Comparison of ENCODE assay signal across 1 cellular context in the genomic region with DNA sequence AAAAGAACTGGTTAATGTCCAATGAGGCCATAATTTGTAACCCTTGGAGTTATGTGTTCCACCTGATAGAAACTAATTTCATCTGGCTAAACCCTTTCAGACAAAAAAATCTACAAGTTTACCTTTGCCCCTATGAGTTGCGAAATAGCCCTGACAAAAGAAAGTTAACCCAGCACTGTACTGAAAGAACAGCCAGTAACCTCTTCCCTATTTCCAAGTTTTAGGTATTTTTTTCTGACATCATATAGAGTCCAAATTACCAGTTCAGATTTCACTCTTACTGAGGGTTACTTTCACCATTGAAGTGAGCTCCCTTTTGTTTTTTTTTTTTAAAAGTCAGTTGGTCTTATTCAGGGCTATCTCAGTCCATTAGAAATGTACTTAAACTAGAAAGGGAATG.
TF ChIP-seq lines count a peak whose summit lies in the region.

No MANE protein-coding gene starts in this region.

TF ChIP-seq in WTC11, 78 proteins besides CTCF, POLR2A, EP300 and RAD21 (continued from another document):
- TF ChIP-seq, protein P1, sequence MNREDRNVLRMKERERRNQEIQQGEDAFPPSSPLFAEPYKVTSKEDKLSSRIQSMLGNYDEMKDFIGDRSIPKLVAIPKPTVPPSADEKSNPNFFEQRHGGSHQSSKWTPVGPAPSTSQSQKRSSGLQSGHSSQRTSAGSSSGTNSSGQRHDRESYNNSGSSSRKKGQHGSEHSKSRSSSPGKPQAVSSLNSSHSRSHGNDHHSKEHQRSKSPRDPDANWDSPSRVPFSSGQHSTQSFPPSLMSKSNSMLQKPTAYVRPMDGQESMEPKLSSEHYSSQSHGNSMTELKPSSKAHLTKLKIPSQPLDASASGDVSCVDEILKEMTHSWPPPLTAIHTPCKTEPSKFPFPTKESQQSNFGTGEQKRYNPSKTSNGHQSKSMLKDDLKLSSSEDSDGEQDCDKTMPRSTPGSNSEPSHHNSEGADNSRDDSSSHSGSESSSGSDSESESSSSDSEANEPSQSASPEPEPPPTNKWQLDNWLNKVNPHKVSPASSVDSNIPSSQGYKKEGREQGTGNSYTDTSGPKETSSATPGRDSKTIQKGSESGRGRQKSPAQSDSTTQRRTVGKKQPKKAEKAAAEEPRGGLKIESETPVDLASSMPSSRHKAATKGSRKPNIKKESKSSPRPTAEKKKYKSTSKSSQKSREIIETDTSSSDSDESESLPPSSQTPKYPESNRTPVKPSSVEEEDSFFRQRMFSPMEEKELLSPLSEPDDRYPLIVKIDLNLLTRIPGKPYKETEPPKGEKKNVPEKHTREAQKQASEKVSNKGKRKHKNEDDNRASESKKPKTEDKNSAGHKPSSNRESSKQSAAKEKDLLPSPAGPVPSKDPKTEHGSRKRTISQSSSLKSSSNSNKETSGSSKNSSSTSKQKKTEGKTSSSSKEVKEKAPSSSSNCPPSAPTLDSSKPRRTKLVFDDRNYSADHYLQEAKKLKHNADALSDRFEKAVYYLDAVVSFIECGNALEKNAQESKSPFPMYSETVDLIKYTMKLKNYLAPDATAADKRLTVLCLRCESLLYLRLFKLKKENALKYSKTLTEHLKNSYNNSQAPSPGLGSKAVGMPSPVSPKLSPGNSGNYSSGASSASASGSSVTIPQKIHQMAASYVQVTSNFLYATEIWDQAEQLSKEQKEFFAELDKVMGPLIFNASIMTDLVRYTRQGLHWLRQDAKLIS (CRISPR knock-in tag; IDR thresholded peaks at IDR 0.05; ENCODE audit: borderline replicate concordance) = no peak
- TF ChIP-seq ZNF396 (CRISPR knock-in tag; IDR thresholded peaks at IDR 0.05; ENCODE audit: borderline replicate concordance) (no peak), ATF1 (CRISPR knock-in tag; IDR thresholded peaks at IDR 0.05) (no peak), OVOL2 (CRISPR knock-in tag; IDR thresholded peaks at IDR 0.05; ENCODE audit: borderline replicate concordance) (no peak), NFYB (CRISPR knock-in tag; conservative IDR thresholded peaks at IDR 0.05; ENCODE audit: low read depth) (no peak), ZNF219 (CRISPR knock-in tag; IDR thresholded peaks at IDR 0.05; ENCODE audit: borderline replicate concordance) (no peak), JAZF1 (CRISPR knock-in tag; IDR thresholded peaks at IDR 0.05) (no peak), ESRRA (CRISPR knock-in tag; IDR thresholded peaks at IDR 0.05; ENCODE audit: borderline replicate concordance) (no peak), IRF2 (CRISPR knock-in tag; IDR thresholded peaks at IDR 0.05; ENCODE audit: borderline replicate concordance, low read depth) (no peak)
- TF ChIP-seq, protein P2, sequence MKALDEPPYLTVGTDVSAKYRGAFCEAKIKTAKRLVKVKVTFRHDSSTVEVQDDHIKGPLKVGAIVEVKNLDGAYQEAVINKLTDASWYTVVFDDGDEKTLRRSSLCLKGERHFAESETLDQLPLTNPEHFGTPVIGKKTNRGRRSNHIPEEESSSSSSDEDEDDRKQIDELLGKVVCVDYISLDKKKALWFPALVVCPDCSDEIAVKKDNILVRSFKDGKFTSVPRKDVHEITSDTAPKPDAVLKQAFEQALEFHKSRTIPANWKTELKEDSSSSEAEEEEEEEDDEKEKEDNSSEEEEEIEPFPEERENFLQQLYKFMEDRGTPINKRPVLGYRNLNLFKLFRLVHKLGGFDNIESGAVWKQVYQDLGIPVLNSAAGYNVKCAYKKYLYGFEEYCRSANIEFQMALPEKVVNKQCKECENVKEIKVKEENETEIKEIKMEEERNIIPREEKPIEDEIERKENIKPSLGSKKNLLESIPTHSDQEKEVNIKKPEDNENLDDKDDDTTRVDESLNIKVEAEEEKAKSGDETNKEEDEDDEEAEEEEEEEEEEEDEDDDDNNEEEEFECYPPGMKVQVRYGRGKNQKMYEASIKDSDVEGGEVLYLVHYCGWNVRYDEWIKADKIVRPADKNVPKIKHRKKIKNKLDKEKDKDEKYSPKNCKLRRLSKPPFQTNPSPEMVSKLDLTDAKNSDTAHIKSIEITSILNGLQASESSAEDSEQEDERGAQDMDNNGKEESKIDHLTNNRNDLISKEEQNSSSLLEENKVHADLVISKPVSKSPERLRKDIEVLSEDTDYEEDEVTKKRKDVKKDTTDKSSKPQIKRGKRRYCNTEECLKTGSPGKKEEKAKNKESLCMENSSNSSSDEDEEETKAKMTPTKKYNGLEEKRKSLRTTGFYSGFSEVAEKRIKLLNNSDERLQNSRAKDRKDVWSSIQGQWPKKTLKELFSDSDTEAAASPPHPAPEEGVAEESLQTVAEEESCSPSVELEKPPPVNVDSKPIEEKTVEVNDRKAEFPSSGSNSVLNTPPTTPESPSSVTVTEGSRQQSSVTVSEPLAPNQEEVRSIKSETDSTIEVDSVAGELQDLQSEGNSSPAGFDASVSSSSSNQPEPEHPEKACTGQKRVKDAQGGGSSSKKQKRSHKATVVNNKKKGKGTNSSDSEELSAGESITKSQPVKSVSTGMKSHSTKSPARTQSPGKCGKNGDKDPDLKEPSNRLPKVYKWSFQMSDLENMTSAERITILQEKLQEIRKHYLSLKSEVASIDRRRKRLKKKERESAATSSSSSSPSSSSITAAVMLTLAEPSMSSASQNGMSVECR (CRISPR knock-in tag; IDR thresholded peaks at IDR 0.05; ENCODE audit: borderline replicate concordance) = no peak
- TF ChIP-seq, protein P3, sequence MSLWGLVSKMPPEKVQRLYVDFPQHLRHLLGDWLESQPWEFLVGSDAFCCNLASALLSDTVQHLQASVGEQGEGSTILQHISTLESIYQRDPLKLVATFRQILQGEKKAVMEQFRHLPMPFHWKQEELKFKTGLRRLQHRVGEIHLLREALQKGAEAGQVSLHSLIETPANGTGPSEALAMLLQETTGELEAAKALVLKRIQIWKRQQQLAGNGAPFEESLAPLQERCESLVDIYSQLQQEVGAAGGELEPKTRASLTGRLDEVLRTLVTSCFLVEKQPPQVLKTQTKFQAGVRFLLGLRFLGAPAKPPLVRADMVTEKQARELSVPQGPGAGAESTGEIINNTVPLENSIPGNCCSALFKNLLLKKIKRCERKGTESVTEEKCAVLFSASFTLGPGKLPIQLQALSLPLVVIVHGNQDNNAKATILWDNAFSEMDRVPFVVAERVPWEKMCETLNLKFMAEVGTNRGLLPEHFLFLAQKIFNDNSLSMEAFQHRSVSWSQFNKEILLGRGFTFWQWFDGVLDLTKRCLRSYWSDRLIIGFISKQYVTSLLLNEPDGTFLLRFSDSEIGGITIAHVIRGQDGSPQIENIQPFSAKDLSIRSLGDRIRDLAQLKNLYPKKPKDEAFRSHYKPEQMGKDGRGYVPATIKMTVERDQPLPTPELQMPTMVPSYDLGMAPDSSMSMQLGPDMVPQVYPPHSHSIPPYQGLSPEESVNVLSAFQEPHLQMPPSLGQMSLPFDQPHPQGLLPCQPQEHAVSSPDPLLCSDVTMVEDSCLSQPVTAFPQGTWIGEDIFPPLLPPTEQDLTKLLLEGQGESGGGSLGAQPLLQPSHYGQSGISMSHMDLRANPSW (CRISPR knock-in tag; conservative IDR thresholded peaks at IDR 0.05; ENCODE audit: low read depth) = no peak
- TF ChIP-seq, protein P4, sequence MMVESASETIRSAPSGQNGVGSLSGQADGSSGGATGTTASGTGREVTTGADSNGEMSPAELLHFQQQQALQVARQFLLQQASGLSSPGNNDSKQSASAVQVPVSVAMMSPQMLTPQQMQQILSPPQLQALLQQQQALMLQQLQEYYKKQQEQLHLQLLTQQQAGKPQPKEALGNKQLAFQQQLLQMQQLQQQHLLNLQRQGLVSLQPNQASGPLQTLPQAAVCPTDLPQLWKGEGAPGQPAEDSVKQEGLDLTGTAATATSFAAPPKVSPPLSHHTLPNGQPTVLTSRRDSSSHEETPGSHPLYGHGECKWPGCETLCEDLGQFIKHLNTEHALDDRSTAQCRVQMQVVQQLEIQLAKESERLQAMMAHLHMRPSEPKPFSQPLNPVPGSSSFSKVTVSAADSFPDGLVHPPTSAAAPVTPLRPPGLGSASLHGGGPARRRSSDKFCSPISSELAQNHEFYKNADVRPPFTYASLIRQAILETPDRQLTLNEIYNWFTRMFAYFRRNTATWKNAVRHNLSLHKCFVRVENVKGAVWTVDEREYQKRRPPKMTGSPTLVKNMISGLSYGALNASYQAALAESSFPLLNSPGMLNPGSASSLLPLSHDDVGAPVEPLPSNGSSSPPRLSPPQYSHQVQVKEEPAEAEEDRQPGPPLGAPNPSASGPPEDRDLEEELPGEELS (CRISPR knock-in tag; IDR thresholded peaks at IDR 0.05) = no peak
- TF ChIP-seq, protein P5, sequence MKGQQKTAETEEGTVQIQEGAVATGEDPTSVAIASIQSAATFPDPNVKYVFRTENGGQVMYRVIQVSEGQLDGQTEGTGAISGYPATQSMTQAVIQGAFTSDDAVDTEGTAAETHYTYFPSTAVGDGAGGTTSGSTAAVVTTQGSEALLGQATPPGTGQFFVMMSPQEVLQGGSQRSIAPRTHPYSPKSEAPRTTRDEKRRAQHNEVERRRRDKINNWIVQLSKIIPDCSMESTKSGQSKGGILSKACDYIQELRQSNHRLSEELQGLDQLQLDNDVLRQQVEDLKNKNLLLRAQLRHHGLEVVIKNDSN (CRISPR knock-in tag; IDR thresholded peaks at IDR 0.05) = no peak
